ENCODE assay signal across 30 cellular contexts in genomic region chr2:178834086-178834485, GRCh38.
"Had no signal": no experiment of that assay in that cellular context is flagged by ENCODE, and none has a peak within 500 bp of the region (broad histone marks: within the 10 kb centered on the region; RNA-seq: fewer than 3 reads in every experiment).

No MANE protein-coding gene starts in this region.

- H3K9me3 ChIP-seq: Peyer's patch had no signal

- DNase-seq: activated B cell treated with CpG ODN at 0.5 μM for 24 hours; activated CD4-positive, alpha-beta memory T cell treated with anti-CD3 and anti-CD28 coated beads for 36 hours; activated CD4-positive, alpha-beta T cell treated with anti-CD3 and anti-CD28 coated beads for 4 hours; activated CD4-positive, alpha-beta T cell treated with anti-CD3 and anti-CD28 coated beads, Interleukin-2, amount 50 U/mL, for 1 hour; activated CD4-positive, CD25-positive, alpha-beta regulatory T cell treated with anti-CD3 and anti-CD28 coated beads, Interleukin-2, amount 50 U/mL, for 72 hours; activated CD8-positive, alpha-beta memory T cell treated with anti-CD3 and anti-CD28 coated beads, Interleukin-2, amount 50 U/mL, for 4 hours; activated gamma-delta T cell treated with Interleukin-2 at 50 U/mL for 16 hours; activated naive CD4-positive, alpha-beta T cell treated with anti-CD3 and anti-CD28 coated beads for 36 hours; activated naive CD8-positive, alpha-beta T cell treated with anti-CD3 and anti-CD28 coated beads, Interleukin-2, amount 50 U/mL, for 24 hours; activated T-cell treated with anti-CD3 and anti-CD28 coated beads for 4 hours; activated T-cell treated with anti-CD3 and anti-CD28 coated beads, Interleukin-2, amount 50 U/mL, for 4 hours; anterior cingulate cortex; brain microvascular endothelial cell; Karpas-422; KBM-7; NCI-H1105; NCI-H1417 treated with DMSO at 0.1 percent for 48 hours; NCI-H187 treated with DMSO at 0.1 percent for 48 hours; NCI-H2081 treated with DMSO at 0.1 percent for 48 hours; NCI-H345; NCI-H524 treated with DMSO at 0.1 percent for 48 hours; PC-3; Peyer's patch; RPMI8226; SW 1271; T-helper 1 cell; T-helper 2 cell; T-helper 9 cell had no signal

- H3K36me3 ChIP-seq: brain microvascular endothelial cell, Peyer's patch had no signal

- H3K4me1 ChIP-seq: Peyer's patch had no signal

- H3K27me3 ChIP-seq: brain microvascular endothelial cell, Peyer's patch had no signal

- H3K27ac ChIP-seq: brain microvascular endothelial cell, Peyer's patch, VCaP had no signal

- H3K4me3 ChIP-seq: Peyer's patch had no signal

- ATAC-seq: activated naive CD4-positive, alpha-beta T cell treated with anti-CD3 and anti-CD28 coated beads, Interleukin-2, amount 50 U/mL, for 72 hours; activated naive CD8-positive, alpha-beta T cell treated with anti-CD3 and anti-CD28 coated beads, Interleukin-2, amount 50 U/mL, for 24 hours; activated T-cell treated with anti-CD3 and anti-CD28 coated beads, Interleukin-2, amount 50 U/mL, for 4 hours; PC-3 had no signal
